ENCODE assay signal across 16 cellular contexts in the genomic region with DNA sequence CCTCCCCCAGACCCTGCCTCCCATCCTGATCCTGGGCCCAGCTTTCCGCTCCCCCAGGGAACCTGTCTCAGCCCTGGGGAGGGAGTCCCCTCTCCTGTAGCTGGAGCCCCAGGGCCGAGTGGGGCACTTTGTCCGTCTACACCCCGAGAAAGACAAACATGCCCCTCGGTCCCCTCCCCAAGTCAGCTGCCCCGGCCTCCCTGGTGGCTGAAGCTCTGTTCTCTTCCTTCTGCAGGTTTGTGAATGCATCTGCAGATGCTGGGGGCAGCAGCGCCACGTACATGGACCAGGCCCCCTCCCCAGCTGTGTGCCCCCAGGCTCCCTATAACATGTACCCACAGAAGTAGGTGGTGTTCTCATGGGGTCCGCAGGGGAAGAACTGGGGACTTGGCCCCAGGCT. TPM values are rescaled to one million over a fixed set of nuclear protein-coding genes. Genes with fewer than 3 reads are reported as not detected.
DNase-seq lines count a peak whose midpoint lies in the region; ATAC-seq and TF ChIP-seq lines count a peak whose summit lies in the region.
"Had no signal": no experiment of that assay in that cellular context is flagged by ENCODE, and none has a peak within 500 bp of the region (broad histone marks: within the 10 kb centered on the region; RNA-seq: fewer than 3 reads in every experiment).

No MANE protein-coding gene starts in this region.

- H3K4me1 ChIP-seq in left ventricle myocardium inferior: peaks cover 45% of the 10 kb centered on the region
- H3K4me1 ChIP-seq in adipocyte (ENCODE audit: control insufficient read depth, insufficient read depth, low read length): peaks cover 32% of the 10 kb centered on the region
- H3K4me1 ChIP-seq in neural progenitor cell: peaks cover 25% of the 10 kb centered on the region

- no peaks in the 10 kb centered on the region for H3K79me2 ChIP-seq in neural progenitor cell (ENCODE audit: low read depth)

- H3K27ac ChIP-seq in left ventricle myocardium inferior (replicated peaks) (peak overlapping the region; percentile 88), neural progenitor cell (no peak overlapping the region)

- no peak overlapping the region for H2AFZ ChIP-seq in neural progenitor cell (replicated peaks)

- H3K9me3 Mint-ChIP-seq in neural progenitor cell: no peaks in the 10 kb centered on the region
- H3K9me3 Mint-ChIP-seq: stimulated activated memory B cell treated with anti-CD40 and anti-IgM and Interleukin-4, amounts not matched to agents 10 μg/mL and 1 μg/mL and 100 μg/mL, for 72 hours had no signal

- H3K36me3 ChIP-seq in left ventricle myocardium inferior (peaks cover 63% of the 10 kb centered on the region), adipocyte (ENCODE audit: control insufficient read depth, insufficient read depth, low read length, severe bottlenecking) (peaks cover 78% of the 10 kb centered on the region), neural progenitor cell (no peaks in the 10 kb centered on the region)

- TF ChIP-seq CTCF in left ventricle myocardium inferior (IDR thresholded peaks at IDR 0.05; ENCODE audit: borderline replicate concordance) (no peak), neural progenitor cell (IDR thresholded peaks at IDR 0.05) (no peak)

- H3K27me3 ChIP-seq in left ventricle myocardium inferior (ENCODE audit: low read depth) (no peaks in the 10 kb centered on the region), adipocyte (replicated peaks; ENCODE audit: control insufficient read depth, insufficient read depth, low read length) (no peaks in the 10 kb centered on the region), neural progenitor cell (no peaks in the 10 kb centered on the region)
- H3K27me3 ChIP-seq: dorsolateral prefrontal cortex had no signal

- DNase-seq in left ventricle myocardium inferior: no peak
- DNase-seq in Right ventricle myocardium superior: no peak
- DNase-seq in adipocyte (ENCODE audit: low read depth): no peak
- DNase-seq in neural progenitor cell (ENCODE audit: low spot score): no peak
- DNase-seq in left colon: no peak
- no peak for DNase-seq in hypothalamus (lab: John Stamatoyannopoulos, UW)
- no peak for DNase-seq in SK-N-DZ (ENCODE audit: low spot score)
- no peak for DNase-seq in activated gamma-delta T cell (lab: John Stamatoyannopoulos, UW)
- DNase-seq: activated naive CD4-positive, alpha-beta T cell; dorsolateral prefrontal cortex; glutamatergic neuron; lower lobe of right lung; NCI-H1694; NCI-H446 treated with DMSO at 0.1 percent for 48 hours had no signal

- H3K4me3 ChIP-seq in left ventricle myocardium inferior (no peak overlapping the region), adipocyte (ENCODE audit: low read length) (no peak overlapping the region), neural progenitor cell (no peak overlapping the region)
- H3K4me3 ChIP-seq: dorsolateral prefrontal cortex, lower lobe of right lung had no signal

- peaks cover 5% of the 10 kb centered on the region for H3K27me3 Mint-ChIP-seq in neural progenitor cell (ENCODE audit: insufficient read depth, low read depth)
- H3K27me3 Mint-ChIP-seq: stimulated activated memory B cell treated with anti-CD40 and anti-IgM and Interleukin-4, amounts not matched to agents 10 μg/mL and 1 μg/mL and 100 μg/mL, for 72 hours had no signal

- peak overlapping the region; percentile 42 for H3K27ac Mint-ChIP-seq in neural progenitor cell
- H3K27ac Mint-ChIP-seq: stimulated activated memory B cell treated with anti-CD40 and anti-IgM and Interleukin-4, amounts not matched to agents 10 μg/mL and 1 μg/mL and 100 μg/mL, for 72 hours had no signal

- H3K9me3 ChIP-seq in left ventricle myocardium inferior (replicated peaks): no peaks in the 10 kb centered on the region
- H3K9me3 ChIP-seq in adipocyte (ENCODE audit: control insufficient read depth, low read length): no peaks in the 10 kb centered on the region
- H3K9me3 ChIP-seq in neural progenitor cell (ENCODE audit: low read depth): no peaks in the 10 kb centered on the region
- H3K9me3 ChIP-seq: lower lobe of right lung had no signal

- peaks cover 31% of the 10 kb centered on the region for H3F3A ChIP-seq in neural progenitor cell (ENCODE audit: low read depth)

- no peak overlapping the region for H3K4me3 Mint-ChIP-seq in neural progenitor cell
- H3K4me3 Mint-ChIP-seq: stimulated activated memory B cell treated with anti-CD40 and anti-IgM and Interleukin-4, amounts not matched to agents 10 μg/mL and 1 μg/mL and 100 μg/mL, for 72 hours had no signal

- no peaks in the 10 kb centered on the region for H3K36me3 Mint-ChIP-seq in neural progenitor cell

- H4K20me1 ChIP-seq in neural progenitor cell (ENCODE audit: low read depth): no peaks in the 10 kb centered on the region

- ATAC-seq in Right ventricle myocardium superior (ENCODE audit: poor library complexity) (no peak), left colon (no peak)
- ATAC-seq: lower lobe of right lung; Right ventricle myocardium inferior; stimulated activated memory B cell treated with anti-CD40 and anti-IgM and Interleukin-4, amounts not matched to agents 10 μg/mL and 1 μg/mL and 100 μg/mL, for 72 hours had no signal

- intact Hi-C loops in left ventricle myocardium inferior (cut with micrococcal nuclease): no loop called here
- intact Hi-C loops in Right ventricle myocardium superior (cut with DNase I): no loop called here
- intact Hi-C loops in left colon (cut with DNase I, micrococcal nuclease): no loop called here

- no peak overlapping the region for H3K4me2 ChIP-seq in neural progenitor cell

- peak overlapping the region; percentile 81 for H3K9ac ChIP-seq in adipocyte (ENCODE audit: low read length)
- H3K9ac ChIP-seq in neural progenitor cell: no peak overlapping the region

- peaks cover 23% of the 10 kb centered on the region for H3K4me1 Mint-ChIP-seq in neural progenitor cell

RNA-seq across cellular contexts. Expression of a gene that starts 20.8 kb away (rescaled TPM):
- total RNA-seq in left ventricle myocardium inferior: 16.7 TPM
- total RNA-seq in Right ventricle myocardium superior: 14.9 TPM
- 6.7 and 10.0 TPM in 2 replicates for total RNA-seq in neural progenitor cell (ENCODE audit: low replicate concordance)
- 10 to 100 TPM; 19.8 to 28.1 TPM for total RNA-seq in left colon
- polyA plus RNA-seq in SK-N-DZ (2014; cell fraction: cytosol; rRNA removed): 10.1 and 12.0 TPM in 2 replicates
- polyA plus RNA-seq in SK-N-DZ (2014; cell fraction: nucleus; rRNA removed): 13.6 and 19.3 TPM in 2 replicates

RNA-seq across cellular contexts. Expression of a gene that starts 33.0 kb away (rescaled TPM):
- total RNA-seq in left ventricle myocardium inferior: 30.7 TPM
- 30.0 TPM for total RNA-seq in Right ventricle myocardium superior
- total RNA-seq in neural progenitor cell (ENCODE audit: low replicate concordance): 90.7 and 96.4 TPM in 2 replicates
- 10 to 100 TPM; 34.2 to 39.2 TPM for total RNA-seq in left colon
- 25.5 and 36.7 TPM in 2 replicates for polyA plus RNA-seq in SK-N-DZ (2014; cell fraction: cytosol; rRNA removed)
- polyA plus RNA-seq in SK-N-DZ (2014; cell fraction: nucleus; rRNA removed): 72.8 and 97.3 TPM in 2 replicates
